ENCODE assay signal across 27 cellular contexts in genomic region chr13:33232883-33233282, GRCh38. TPM values are rescaled to one million over a fixed set of nuclear protein-coding genes. Genes with fewer than 3 reads are reported as not detected.
"Had no signal": no experiment of that assay in that cellular context is flagged by ENCODE, and none has a peak within 500 bp of the region (broad histone marks: within the 10 kb centered on the region; RNA-seq: fewer than 3 reads in every experiment).

No MANE protein-coding gene starts in this region.

- H3K4me3 Mint-ChIP-seq: activated naive CD4-positive, alpha-beta T cell treated with anti-CD3 and anti-CD28 coated beads for 36 hours; activated naive CD8-positive, alpha-beta T cell treated with anti-CD3 and anti-CD28 coated beads for 36 hours; activated T-helper 1 cell treated with anti-CD3 and anti-CD28 coated beads, Interleukin-12 subunit alpha, Interleukin-12 subunit beta, Interleukin-2, Interleukin-4 antibody, amounts not matched to agents 30 ng/mL and 10 ng/mL and 1 ng/mL, durations not matched to agents 14 hours and 24 hours and 36 hours; effector memory CD8-positive, alpha-beta T cell; natural killer cell; stimulated activated effector memory CD8-positive, alpha-beta T cell treated with anti-CD3 and anti-CD28 coated beads, Interleukin-12 subunit alpha, Interleukin-12 subunit beta, amount 100 ng/mL, for 72 hours; stimulated activated naive CD8-positive, alpha-beta T cell treated with anti-CD3 and anti-CD28 coated beads, Interleukin-15, Interleukin-2, amounts not matched to agents 100 ng/mL and 50 ng/mL, for 24 hours had no signal

- H3K36me3 ChIP-seq: adrenal gland, tibial artery had no signal

- H3K4me3 ChIP-seq: adrenal gland, body of pancreas, coronary artery, dorsolateral prefrontal cortex, gastroesophageal sphincter, left lung, tibial artery had no signal

- H3K9me3 ChIP-seq: adrenal gland, body of pancreas, gastroesophageal sphincter, tibial artery had no signal

- H3K9me3 Mint-ChIP-seq: effector memory CD8-positive, alpha-beta T cell had no signal

- H3K27ac Mint-ChIP-seq: activated naive CD4-positive, alpha-beta T cell treated with anti-CD3 and anti-CD28 coated beads for 36 hours; activated naive CD8-positive, alpha-beta T cell treated with anti-CD3 and anti-CD28 coated beads for 36 hours; activated T-helper 1 cell treated with anti-CD3 and anti-CD28 coated beads, Interleukin-12 subunit alpha, Interleukin-12 subunit beta, Interleukin-2, Interleukin-4 antibody, amounts not matched to agents 30 ng/mL and 10 ng/mL and 1 ng/mL, durations not matched to agents 14 hours and 24 hours and 36 hours; effector memory CD8-positive, alpha-beta T cell; natural killer cell; stimulated activated effector memory CD8-positive, alpha-beta T cell treated with anti-CD3 and anti-CD28 coated beads, Interleukin-12 subunit alpha, Interleukin-12 subunit beta, amount 100 ng/mL, for 72 hours; stimulated activated naive CD8-positive, alpha-beta T cell treated with anti-CD3 and anti-CD28 coated beads, Interleukin-15, Interleukin-2, amounts not matched to agents 100 ng/mL and 50 ng/mL, for 24 hours had no signal

- H3K4me1 Mint-ChIP-seq: natural killer cell had no signal

- ATAC-seq: body of pancreas; effector memory CD8-positive, alpha-beta T cell; gastroesophageal sphincter; natural killer cell; sciatic nerve; stimulated activated effector memory CD8-positive, alpha-beta T cell treated with anti-CD3 and anti-CD28 coated beads, Interleukin-12 subunit alpha, Interleukin-12 subunit beta, amount 100 ng/mL, for 72 hours had no signal

- H3K27ac ChIP-seq: adrenal gland, left lung had no signal

- H3K27me3 ChIP-seq: adrenal gland, body of pancreas, dorsolateral prefrontal cortex, gastroesophageal sphincter, left lung, tibial artery had no signal

- DNase-seq: activated CD4-positive, alpha-beta T cell treated with anti-CD3 and anti-CD28 coated beads for 4 hours; activated CD4-positive, alpha-beta T cell treated with anti-CD3 and anti-CD28 coated beads, Interleukin-2, amount 50 U/mL, for 4 hours; activated effector memory CD4-positive, alpha-beta T cell treated with anti-CD3 and anti-CD28 coated beads, Interleukin-2, amount 50 U/mL, for 16 hours; activated naive CD4-positive, alpha-beta T cell treated with anti-CD3 and anti-CD28 coated beads for 36 hours; activated naive CD8-positive, alpha-beta T cell treated with anti-CD3 and anti-CD28 coated beads for 36 hours; adrenal gland; aorta; cerebellar nuclear complex; dorsolateral prefrontal cortex; effector memory CD8-positive, alpha-beta T cell; head of caudate nucleus; hypothalamus; kidney glomerular epithelial cell; left lung; midbrain; natural killer cell; posterior cingulate gyrus; small intestine; stimulated activated CD4-positive, alpha-beta T cell treated with anti-CD3 and anti-CD28 coated beads, Interleukin-4, amount 100 ng/mL, for 24 hours; tibial artery had no signal

- H3K36me3 Mint-ChIP-seq: natural killer cell; stimulated activated effector memory CD8-positive, alpha-beta T cell treated with anti-CD3 and anti-CD28 coated beads, Interleukin-12 subunit alpha, Interleukin-12 subunit beta, amount 100 ng/mL, for 72 hours had no signal

RNA-seq across cellular contexts. Expression of gene STARD13, which starts 52.7 kb away (rescaled TPM):
- total RNA-seq: natural killer cell had no signal
